Comparison of ENCODE assay signal across 9 cellular contexts in genomic region chr10:131961777-131962450, GRCh38. TPM values are rescaled to one million over a fixed set of nuclear protein-coding genes. Genes with fewer than 3 reads are reported as not detected.
DNase-seq lines count a peak whose midpoint lies in the region; ATAC-seq and TF ChIP-seq lines count a peak whose summit lies in the region.
"Had no signal": no experiment of that assay in that cellular context is flagged by ENCODE, and none has a peak within 500 bp of the region (broad histone marks: within the 10 kb centered on the region; RNA-seq: fewer than 3 reads in every experiment).

No MANE protein-coding gene starts in this region.

- no peaks in the 10 kb centered on the region for H3K4me1 ChIP-seq in smooth muscle cell (ENCODE audit: low read depth)

- no peak overlapping the region for H3K4me2 ChIP-seq in smooth muscle cell

- no peak overlapping the region for H3K27ac ChIP-seq in smooth muscle cell (ENCODE audit: low read depth)

- intact Hi-C loops in posterior vena cava (cut with DNase I) = no loop called here

- H3K9me3 Mint-ChIP-seq in HFFc6 = no peaks in the 10 kb centered on the region
- peaks cover 0 to 4% (median 0%) of the 10 kb centered on the region in 5 experiments for H3K9me3 Mint-ChIP-seq in brain

- H3K36me3 ChIP-seq in smooth muscle cell (ENCODE audit: low read depth) = no peaks in the 10 kb centered on the region

- TF ChIP-seq CTCF in HFFc6 (IDR thresholded peaks at IDR 0.05) (no peak), brain (conservative IDR thresholded peaks at IDR 0.05) (no peak), smooth muscle cell (IDR thresholded peaks at IDR 0.05; ENCODE audit: borderline replicate concordance, insufficient read depth, poor library complexity, severe bottlenecking) (no peak)

- peaks cover 27% of the 10 kb centered on the region for H4K20me1 ChIP-seq in smooth muscle cell (ENCODE audit: low read depth)

- peaks cover 4% of the 10 kb centered on the region for H3F3A ChIP-seq in smooth muscle cell (ENCODE audit: low read depth)

- H3K4me3 Mint-ChIP-seq in HFFc6 (no peak overlapping the region), brain (no peak overlapping the region)

- H3K4me3 ChIP-seq in smooth muscle cell = no peak overlapping the region

- ATAC-seq in GM19395 (IDR thresholded peaks at IDR 0.05; ENCODE audit: unreplicated experiment) = no peak

- peak overlapping the region; percentile 40; the same call in 1 of the 2 replicates for H3K27ac Mint-ChIP-seq in HFFc6
- peak overlapping the region in 4 of 5 experiments; percentile 1 to 82 (median 78) for H3K27ac Mint-ChIP-seq in brain

- H3K9ac ChIP-seq in smooth muscle cell (ENCODE audit: low read depth) = no peak overlapping the region

- no peak overlapping the region for H2AFZ ChIP-seq in smooth muscle cell (ENCODE audit: low read depth)

- WGBS in smooth muscle cell (ENCODE audit: low lambda C conversion rate) = 97% methylated on average over 27 of the region's 27 CpGs

- peaks cover 29% of the 10 kb centered on the region for H3K36me3 Mint-ChIP-seq in HFFc6 (ENCODE audit: low read depth)
- peaks cover 52% of the 10 kb centered on the region for H3K36me3 Mint-ChIP-seq in brain

- H3K27me3 Mint-ChIP-seq in HFFc6 (ENCODE audit: insufficient read depth) (peaks cover 6% of the 10 kb centered on the region), brain (no peaks in the 10 kb centered on the region)

- no peaks in the 10 kb centered on the region for H3K27me3 ChIP-seq in smooth muscle cell (ENCODE audit: low read depth)

- DNase-seq in DMS 273 (lab: John Stamatoyannopoulos, UW; ENCODE audit: unreplicated experiment) (peak; percentile 91), HFFc6 (no peak), posterior vena cava (ENCODE audit: low spot score) (peak; percentile 45), HUDEP-2 (lab: John Stamatoyannopoulos, UW; ENCODE audit: unreplicated experiment in 76 of 76) (no peak), smooth muscle cell (lab: John Stamatoyannopoulos, UW; ENCODE audit: unreplicated experiment) (no peak)
- DNase-seq: KBM-7, mesendoderm had no signal

- no peaks in the 10 kb centered on the region for H3K9me3 ChIP-seq in smooth muscle cell (replicated peaks; ENCODE audit: low read depth)

- no peaks in the 10 kb centered on the region for H3K79me2 ChIP-seq in smooth muscle cell (ENCODE audit: low read depth)

- H3K4me1 Mint-ChIP-seq in HFFc6 (ENCODE audit: low read depth) (no peaks in the 10 kb centered on the region; the same call in 1 of the 2 replicates), brain (peaks cover 14% of the 10 kb centered on the region)

RNA-seq across cellular contexts. Expression of gene BNIP3, which starts 19.8 kb away (rescaled TPM):
- 100 to 1,000 TPM in 1 of 6 experiments, 10 to 100 TPM in 5; 71.0 to 107 (median 78.3) TPM for total RNA-seq in HFFc6 (2021; fragmentation: NEBNext Ultra II Directional; extraction: Animal tissue kit (Norgen Biotek cat#: 25700))
- polyA plus RNA-seq in brain (ENCODE audit: insufficient read depth, low read depth, low replicate concordance) (43.7 TPM), smooth muscle cell (213 and 244 TPM in 2 replicates)
- total RNA-seq in posterior vena cava (10 to 100 TPM; 20.1 to 26.8 TPM), smooth muscle cell (290 and 292 TPM in 2 replicates)

Comparison
In these comparisons a context has a peak if more than half of its experiments do, and no peak if none do; other contexts are left out.
1. DNase-seq: peak in DMS 273 (single experiment) and posterior vena cava (single experiment); none in HFFc6 (single experiment), HUDEP-2 (0 of 76) and smooth muscle cell (single experiment).